In the genomic region with DNA sequence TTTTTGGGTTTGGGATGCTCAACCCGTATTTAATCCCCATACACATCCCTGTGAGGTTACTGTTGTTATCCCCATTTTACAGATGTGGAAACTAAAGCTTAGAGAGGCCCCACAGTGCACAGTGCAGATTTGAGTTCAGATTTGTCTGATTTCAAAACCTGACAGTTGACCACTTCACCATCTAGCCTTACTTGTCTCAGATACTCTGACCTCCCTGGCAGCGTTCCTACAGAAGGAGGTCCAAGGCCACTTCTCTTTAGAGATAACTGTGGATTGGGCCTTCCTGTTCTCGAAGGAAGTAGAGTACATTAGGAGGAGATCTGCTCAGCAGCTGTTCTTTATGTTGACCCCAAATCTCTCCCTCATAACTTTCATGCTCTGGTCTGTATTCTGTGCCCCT, we compare ENCODE assay signal across 23 cellular contexts.
"Had no signal": no experiment of that assay in that cellular context is flagged by ENCODE, and none has a peak within 500 bp of the region (broad histone marks: within the 10 kb centered on the region; RNA-seq: fewer than 3 reads in every experiment).

No MANE protein-coding gene starts in this region.

- H3K4me3 Mint-ChIP-seq: activated naive CD4-positive, alpha-beta T cell treated with anti-CD3 and anti-CD28 coated beads for 36 hours; activated naive CD8-positive, alpha-beta T cell treated with anti-CD3 and anti-CD28 coated beads, Interleukin-2, amount 10 ng/mL, durations not matched to agents 7 days and 5 days; activated T-helper 1 cell treated with anti-CD3 and anti-CD28 coated beads, Interleukin-12 subunit alpha, Interleukin-12 subunit beta, Interleukin-2, Interleukin-4 antibody, amounts not matched to agents 30 ng/mL and 10 ng/mL and 1 ng/mL, durations not matched to agents 14 hours and 24 hours and 36 hours; mesothelial cell of epicardium; naive thymus-derived CD4-positive, alpha-beta T cell; neural progenitor cell; stimulated activated memory B cell treated with anti-CD40 and anti-IgM and Interleukin-4, amounts not matched to agents 10 μg/mL and 1 μg/mL and 100 μg/mL, for 72 hours had no signal

- H3K27me3 Mint-ChIP-seq: activated naive CD8-positive, alpha-beta T cell treated with anti-CD3 and anti-CD28 coated beads, Interleukin-2, amount 10 ng/mL, durations not matched to agents 7 days and 5 days; naive thymus-derived CD4-positive, alpha-beta T cell; stimulated activated memory B cell treated with anti-CD40 and anti-IgM and Interleukin-4, amounts not matched to agents 10 μg/mL and 1 μg/mL and 100 μg/mL, for 72 hours had no signal

- H3K4me1 Mint-ChIP-seq: activated naive CD8-positive, alpha-beta T cell treated with anti-CD3 and anti-CD28 coated beads, Interleukin-2, amount 10 ng/mL, durations not matched to agents 7 days and 5 days; mesothelial cell of epicardium; neural progenitor cell; stimulated activated memory B cell treated with anti-CD40 and anti-IgM and Interleukin-4, amounts not matched to agents 10 μg/mL and 1 μg/mL and 100 μg/mL, for 72 hours had no signal

- H3K9me3 Mint-ChIP-seq: activated naive CD4-positive, alpha-beta T cell treated with anti-CD3 and anti-CD28 coated beads for 36 hours; activated naive CD8-positive, alpha-beta T cell treated with anti-CD3 and anti-CD28 coated beads, Interleukin-2, amount 10 ng/mL, durations not matched to agents 7 days and 5 days; activated T-helper 1 cell treated with anti-CD3 and anti-CD28 coated beads, Interleukin-12 subunit alpha, Interleukin-12 subunit beta, Interleukin-2, Interleukin-4 antibody, amounts not matched to agents 30 ng/mL and 10 ng/mL and 1 ng/mL, durations not matched to agents 14 hours and 24 hours and 36 hours; mesothelial cell of epicardium; naive thymus-derived CD4-positive, alpha-beta T cell; neural progenitor cell; stimulated activated memory B cell treated with anti-CD40 and anti-IgM and Interleukin-4, amounts not matched to agents 10 μg/mL and 1 μg/mL and 100 μg/mL, for 72 hours had no signal

- ATAC-seq: activated CD4-positive, CD25-positive, alpha-beta regulatory T cell treated with anti-CD3 and anti-CD28 coated beads, Interleukin-2, amount 50 U/mL, for 24 hours; naive thymus-derived CD4-positive, alpha-beta T cell; psoas muscle; stimulated activated memory B cell treated with anti-CD40 and anti-IgM and Interleukin-4, amounts not matched to agents 10 μg/mL and 1 μg/mL and 100 μg/mL, for 72 hours had no signal

- DNase-seq: activated CD4-positive, alpha-beta T cell treated with anti-CD3 and anti-CD28 coated beads for 48 hours; activated CD4-positive, alpha-beta T cell treated with anti-CD3 and anti-CD28 coated beads, Interleukin-2, amount 50 U/mL, for 48 hours; activated CD8-positive, alpha-beta memory T cell treated with anti-CD3 and anti-CD28 coated beads, Interleukin-2, amount 50 U/mL, for 4 hours; activated effector memory CD4-positive, alpha-beta T cell treated with anti-CD3 and anti-CD28 coated beads, Interleukin-2, amount 50 U/mL, for 16 hours; activated naive CD4-positive, alpha-beta T cell treated with anti-CD3 and anti-CD28 coated beads for 36 hours; activated naive CD8-positive, alpha-beta T cell treated with anti-CD3 and anti-CD28 coated beads, Interleukin-2, amount 10 ng/mL, durations not matched to agents 7 days and 5 days; activated T-cell treated with anti-CD3 and anti-CD28 coated beads, Interleukin-2, amount 50 U/mL, for 1 hour; dermis blood vessel endothelial cell; effector CD4-positive, alpha-beta T cell; islet precursor cell; naive thymus-derived CD4-positive, alpha-beta T cell; occipital lobe; psoas muscle; sigmoid colon; small intestine; stimulated activated CD4-positive, alpha-beta T cell treated with anti-CD3 and anti-CD28 coated beads, Interleukin-4, amount 100 ng/mL, for 24 hours; T-helper 2 cell; tibial artery had no signal

- H3K27ac Mint-ChIP-seq: activated naive CD4-positive, alpha-beta T cell treated with anti-CD3 and anti-CD28 coated beads for 36 hours; activated naive CD8-positive, alpha-beta T cell treated with anti-CD3 and anti-CD28 coated beads, Interleukin-2, amount 10 ng/mL, durations not matched to agents 7 days and 5 days; mesothelial cell of epicardium; naive thymus-derived CD4-positive, alpha-beta T cell; neural progenitor cell; stimulated activated memory B cell treated with anti-CD40 and anti-IgM and Interleukin-4, amounts not matched to agents 10 μg/mL and 1 μg/mL and 100 μg/mL, for 72 hours had no signal
